In the genomic region with DNA sequence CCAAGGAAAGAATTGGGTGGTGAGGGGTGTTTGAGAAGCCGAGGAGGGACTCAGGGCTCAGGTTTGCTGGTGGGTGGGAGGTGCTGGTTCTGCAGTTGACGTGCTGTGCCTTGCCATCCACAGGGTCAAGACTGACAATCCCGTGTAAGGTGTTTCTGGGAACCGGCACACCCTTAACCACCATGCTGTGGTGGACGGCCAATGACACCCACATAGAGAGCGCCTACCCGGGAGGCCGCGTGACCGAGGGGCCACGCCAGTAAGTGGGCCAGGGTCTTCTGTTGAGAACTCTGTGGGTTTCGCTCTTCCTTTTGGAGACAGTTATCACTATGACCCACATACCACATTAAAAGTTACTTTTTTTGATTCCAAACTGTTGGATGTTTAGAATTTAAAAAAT, we compare ENCODE assay signal across 18 cellular contexts. TPM values are rescaled to one million over a fixed set of nuclear protein-coding genes. Genes with fewer than 3 reads are reported as not detected.
DNase-seq lines count a peak whose midpoint lies in the region; ATAC-seq, FAIRE-seq and TF ChIP-seq lines count a peak whose summit lies in the region.
"Had no signal": no experiment of that assay in that cellular context is flagged by ENCODE, and none has a peak within 500 bp of the region (broad histone marks: within the 10 kb centered on the region; RNA-seq: fewer than 3 reads in every experiment).

No MANE protein-coding gene starts in this region.

- no peak for TF ChIP-seq EP300 in HepG2 (IDR thresholded peaks at IDR 0.05; ENCODE audit: low read depth in 2 of 2, low read length in 2 of 2)
- no peak for TF ChIP-seq EP300 in HepG2 (CRISPR knock-in tag; IDR thresholded peaks at IDR 0.05; ENCODE audit: borderline replicate concordance)

- H3K27ac ChIP-seq in HepG2 (ENCODE audit: extremely low read length, insufficient read depth, low read length) = peak overlapping the region; percentile 51
- no peak overlapping the region for H3K27ac ChIP-seq in right lobe of liver
- peak overlapping the region; percentile 81 to 93 for H3K27ac ChIP-seq in breast epithelium
- no peak overlapping the region for H3K27ac ChIP-seq in trophoblast cell (ENCODE audit: low read depth, low read length)
- H3K27ac ChIP-seq: RWPE1, SJCRH30 had no signal

- over 99% methylated on average over 12 of the region's 12 CpGs for WGBS in HepG2 (ENCODE audit: low lambda C conversion rate)
- 93% methylated on average over 3 of the region's 12 CpGs for WGBS in right lobe of liver (ENCODE audit: insufficient coverage, low coverage, low lambda C conversion rate, missing lambda C conversion rate)
- WGBS in trophoblast cell (ENCODE audit: extremely low coverage, insufficient coverage, insufficient read length) = no CpG with 5 or more reads among the region's 12 CpGs

- H3K79me2 ChIP-seq in HepG2 (ENCODE audit: insufficient read depth, low read length) (no peaks in the 10 kb centered on the region), trophoblast cell (ENCODE audit: control insufficient read depth, insufficient read depth, low read length, poor library complexity) (no peaks in the 10 kb centered on the region)

- no peak for DNase-seq in HepG2 (ENCODE audit: low spot score)
- DNase-seq in right lobe of liver = no peak
- DNase-seq in breast epithelium (ENCODE audit: low spot score in 2 of 2) = no peak
- no peak for DNase-seq in trophoblast cell
- no peak for DNase-seq in T-cell
- no peak for DNase-seq in activated naive CD4-positive, alpha-beta T cell treated with anti-CD3 and anti-CD28 coated beads, Interleukin-2, amount 10 ng/mL, durations not matched to agents 7 days and 5 days
- no peak for DNase-seq in UCSD-AML1 (lab: John Stamatoyannopoulos, UW; ENCODE audit: unreplicated experiment)
- DNase-seq in T-helper 1 cell = no peak
- DNase-seq: CD4-positive, CD25-positive, alpha-beta regulatory T cell; NCI-H1436 treated with DMSO at 0.1 percent for 48 hours; NCI-H2227 treated with DMSO at 0.1 percent for 48 hours; NCI-H526; OCI-M1; SJCRH30 had no signal

- H3K36me3 ChIP-seq in HepG2 (replicated peaks in 1 of 2; ENCODE audit: control insufficient read depth in 1 of 2, insufficient read depth in 2 of 2, low read length in 2 of 2) (no peaks in the 10 kb centered on the region), right lobe of liver (peaks cover 0 to 2% (median 0%) of the 10 kb centered on the region in 4 donors), breast epithelium (no peaks in the 10 kb centered on the region), trophoblast cell (ENCODE audit: control insufficient read depth in 1 of 2, insufficient read depth in 2 of 2, low read length in 2 of 2) (no peaks in the 10 kb centered on the region)
- H3K36me3 ChIP-seq: SJCRH30 had no signal

- H3K4me3 Mint-ChIP-seq in T-cell = no peak overlapping the region
- H3K4me3 Mint-ChIP-seq in activated naive CD4-positive, alpha-beta T cell treated with anti-CD3 and anti-CD28 coated beads, Interleukin-2, amount 10 ng/mL, durations not matched to agents 7 days and 5 days = no peak overlapping the region
- H3K4me3 Mint-ChIP-seq: CD4-positive, CD25-positive, alpha-beta regulatory T cell had no signal

- intact Hi-C loops in HepG2 (cut with micrococcal nuclease; ENCODE audit: unreplicated experiment) (no loop called here), right lobe of liver (cut with DNase I) (loop anchor here in 1 of 2 donors (10.0 kb wide), 1 partner anchor 130 kb away; no protein-coding TSS in a partner anchor), breast epithelium (cut with DNase I; ENCODE audit: low total_unique reads) (no loop called here)

- H3K23ac ChIP-seq in trophoblast cell (ENCODE audit: low read length) = no peak overlapping the region

- H3K9ac ChIP-seq in HepG2 (ENCODE audit: insufficient read depth, low read depth, low read length) (peak overlapping the region; percentile 7; the same call in 1 of the 2 replicates), trophoblast cell (ENCODE audit: low read length) (no peak overlapping the region)

- FAIRE-seq in HepG2 (lab: Jason Lieb, UNC) = no peak
- FAIRE-seq: HTR-8/SVneo, K562 had no signal

- no peak for TF ChIP-seq RAD21 in HepG2 (CRISPR knock-in tag; IDR thresholded peaks at IDR 0.05)

- peak overlapping the region; percentile 32 for H4K91ac ChIP-seq in trophoblast cell (ENCODE audit: low read depth, low read length)

- no peaks in the 10 kb centered on the region for H3K36me3 Mint-ChIP-seq in T-cell
- no peaks in the 10 kb centered on the region for H3K36me3 Mint-ChIP-seq in activated naive CD4-positive, alpha-beta T cell treated with anti-CD3 and anti-CD28 coated beads, Interleukin-2, amount 10 ng/mL, durations not matched to agents 7 days and 5 days
- H3K36me3 Mint-ChIP-seq: CD4-positive, CD25-positive, alpha-beta regulatory T cell had no signal

- POLR2A ChIA-PET in HepG2 (lab: Yijun Ruan, JAX) = interaction anchor here (1.0 to 3.7 kb wide), 6 partner anchors 10 to 142 kb away, joined by 3 to 17 read pairs (median 6); partner anchors contain the start of gene IL1R1
- POLR2A ChIA-PET in T-cell (lab: Charles Lee) = interaction anchor here in 1 of 2 donors (0.5 kb wide), 1 partner anchor 333 kb away, joined by 3 read pairs; no protein-coding TSS in a partner anchor

- H4K8ac ChIP-seq in trophoblast cell (ENCODE audit: low read depth, low read length) = peak overlapping the region; percentile 71

- H3K9me3 ChIP-seq in HepG2 (ENCODE audit: low read length) (no peaks in the 10 kb centered on the region), right lobe of liver (no peaks in the 10 kb centered on the region), breast epithelium (no peaks in the 10 kb centered on the region), trophoblast cell (ENCODE audit: insufficient read depth, low read depth, low read length) (no peaks in the 10 kb centered on the region)
- H3K9me3 ChIP-seq: SJCRH30 had no signal

- in situ Hi-C loops in HepG2 (cut with HindIII; ENCODE audit: extremely low pct_ligation_motif_present, low pct_unique_long_range_greater_than_20kb) = loop anchor here (5.0 to 10.0 kb wide), 3 partner anchors 80 to 213 kb away; no protein-coding TSS in a partner anchor

- H3K27me3 ChIP-seq in HepG2 (ENCODE audit: control insufficient read depth in 1 of 2, insufficient read depth in 2 of 2, low read length in 2 of 2) = no peaks in the 10 kb centered on the region
- no peaks in the 10 kb centered on the region for H3K27me3 ChIP-seq in right lobe of liver
- H3K27me3 ChIP-seq in breast epithelium = no peaks in the 10 kb centered on the region
- no peaks in the 10 kb centered on the region for H3K27me3 ChIP-seq in trophoblast cell (ENCODE audit: insufficient read depth, low read length)
- H3K27me3 ChIP-seq: SJCRH30 had no signal

- H3K4me2 ChIP-seq in HepG2 (ENCODE audit: low read depth, low read length) (peak overlapping the region; percentile 31), trophoblast cell (ENCODE audit: low read length) (no peak overlapping the region)

- CTCF ChIA-PET in HepG2 (lab: Yijun Ruan, JAX; ENCODE audit: low intra/inter-chr PET ratio, low total read pairs) (no interaction called here), T-cell (lab: Charles Lee) (interaction anchor here (0.5 to 1.2 kb wide), 2 partner anchors 14 to 216 kb away, joined by 3 to 4 read pairs; no protein-coding TSS in a partner anchor)
- CTCF ChIA-PET in activated naive CD4-positive, alpha-beta T cell treated with anti-CD3 and anti-CD28 coated beads, Interleukin-2, amount 10 ng/mL, durations not matched to agents 7 days and 5 days (lab: Charles Lee) = interaction anchor here (0.6 to 4.9 kb wide), 3 partner anchors 216 to 436 kb away, joined by 3 to 24 read pairs (median 3); no protein-coding TSS in a partner anchor

- no peak overlapping the region for H2BK5ac ChIP-seq in trophoblast cell (ENCODE audit: low read depth, low read length, poor library complexity)

- TF ChIP-seq CTCF in HepG2 (CRISPR knock-in tag; IDR thresholded peaks at IDR 0.05) = no peak
- no peak for TF ChIP-seq CTCF in right lobe of liver (IDR thresholded peaks at IDR 0.05)
- no peak for TF ChIP-seq CTCF in breast epithelium (IDR thresholded peaks at IDR 0.05)

- ATAC-seq in HepG2 (no peak), right lobe of liver (no peak), T-cell (replicated peaks in 1 of 4) (no peak)
- ATAC-seq: K562 had no signal

- no peaks in the 10 kb centered on the region for H3K9me3 Mint-ChIP-seq in T-cell
- H3K9me3 Mint-ChIP-seq in activated naive CD4-positive, alpha-beta T cell treated with anti-CD3 and anti-CD28 coated beads, Interleukin-2, amount 10 ng/mL, durations not matched to agents 7 days and 5 days = no peaks in the 10 kb centered on the region
- H3K9me3 Mint-ChIP-seq: CD4-positive, CD25-positive, alpha-beta regulatory T cell had no signal

- H3K4ac ChIP-seq in trophoblast cell (ENCODE audit: low read depth, low read length) = peak overlapping the region; percentile 4

- no peaks in the 10 kb centered on the region for H4K20me1 ChIP-seq in HepG2 (ENCODE audit: insufficient read depth, low read length)

- no peak overlapping the region for H4K12ac ChIP-seq in trophoblast cell (ENCODE audit: low read depth, low read length)

- no peak for TF ChIP-seq POLR2A in HepG2 (IDR thresholded peaks at IDR 0.05; ENCODE audit: insufficient read depth in 1 of 2, low read depth in 2 of 2, low read length in 2 of 2)
- TF ChIP-seq POLR2A in right lobe of liver (IDR thresholded peaks at IDR 0.05) = no peak
- no peak for TF ChIP-seq POLR2A in breast epithelium (IDR thresholded peaks at IDR 0.05)

- H2AFZ ChIP-seq in HepG2 (ENCODE audit: low read length) = no peak overlapping the region
- H2AFZ ChIP-seq in trophoblast cell (ENCODE audit: insufficient read depth, low read length, poor library complexity) = no peak overlapping the region

- no TSS peak for BruUV-seq in HepG2 (replicated peaks; lab: Mats Ljungman, UMichigan)

- peaks cover 3 to 5% of the 10 kb centered on the region in 2 donors for H3K27me3 Mint-ChIP-seq in T-cell
- no peaks in the 10 kb centered on the region for H3K27me3 Mint-ChIP-seq in activated naive CD4-positive, alpha-beta T cell treated with anti-CD3 and anti-CD28 coated beads, Interleukin-2, amount 10 ng/mL, durations not matched to agents 7 days and 5 days
- H3K27me3 Mint-ChIP-seq: CD4-positive, CD25-positive, alpha-beta regulatory T cell had no signal

- H3K14ac ChIP-seq in trophoblast cell (ENCODE audit: low read length) = peak overlapping the region; percentile 59

- peak overlapping the region; percentile 91 for H2BK120ac ChIP-seq in trophoblast cell (ENCODE audit: insufficient read depth, low read length, poor library complexity)

- H3K4me3 ChIP-seq in HepG2 (replicated peaks in 1 of 3; ENCODE audit: insufficient read depth in 1 of 3, low read depth in 2 of 3, low read length in 3 of 3) = no peak overlapping the region
- H3K4me3 ChIP-seq in right lobe of liver = no peak overlapping the region
- no peak overlapping the region for H3K4me3 ChIP-seq in breast epithelium
- H3K4me3 ChIP-seq in trophoblast cell (ENCODE audit: low read depth, low read length) = no peak overlapping the region
- H3K4me3 ChIP-seq: K562, SJCRH30 had no signal

- peak overlapping the region; percentile 67 for H3K18ac ChIP-seq in trophoblast cell (ENCODE audit: low read length)

- peak overlapping the region; percentile 59 for H2BK12ac ChIP-seq in trophoblast cell (ENCODE audit: low read length)

- H3K4me1 ChIP-seq in HepG2 (ENCODE audit: insufficient read depth, low read length) (peaks cover 95% of the 10 kb centered on the region), right lobe of liver (peaks cover 0 to 33% (median 10%) of the 10 kb centered on the region in 4 donors), breast epithelium (peaks cover 9 to 17% of the 10 kb centered on the region in 2 donors), trophoblast cell (ENCODE audit: control insufficient read depth in 1 of 2, insufficient read depth in 2 of 2, low read length in 2 of 2) (peaks cover 7 to 10% of the 10 kb centered on the region in 2 experiments)
- H3K4me1 ChIP-seq: SJCRH30 had no signal

- peaks cover 6 to 17% (median 7%) of the 10 kb centered on the region in 3 donors for H3K4me1 Mint-ChIP-seq in T-cell
- H3K4me1 Mint-ChIP-seq in activated naive CD4-positive, alpha-beta T cell treated with anti-CD3 and anti-CD28 coated beads, Interleukin-2, amount 10 ng/mL, durations not matched to agents 7 days and 5 days = peaks cover 14% of the 10 kb centered on the region

- H3K27ac Mint-ChIP-seq in T-cell = no peak overlapping the region
- H3K27ac Mint-ChIP-seq in activated naive CD4-positive, alpha-beta T cell treated with anti-CD3 and anti-CD28 coated beads, Interleukin-2, amount 10 ng/mL, durations not matched to agents 7 days and 5 days = no peak overlapping the region
- H3K27ac Mint-ChIP-seq: CD4-positive, CD25-positive, alpha-beta regulatory T cell had no signal

- H3K79me1 ChIP-seq in trophoblast cell (ENCODE audit: low read length) = peaks cover 17% of the 10 kb centered on the region

- peak overlapping the region; percentile 60 for H2AK5ac ChIP-seq in trophoblast cell (ENCODE audit: low read length)

RNA-seq across cellular contexts. Expression of gene IL1R2, which starts 32.6 kb away (rescaled TPM):
- total RNA-seq in HepG2 (2016; rRNA removed; fragmentation: Illumina TruSeq; extraction: Trizol) (1.9 and 3.6 TPM in 2 replicates), right lobe of liver (10 to 100 TPM in 4 of 6 experiments, 1 to 10 TPM in 2; 5.5 to 22.8 (median 12.3) TPM), breast epithelium (1 to 10 TPM; 8.2 to 9.8 (median 8.2) TPM), T-cell (under 1 TPM in 3 of 5 donors, not detected in 2; 0.25 to 0.59 (median 0.44) TPM)
- 0.88 and 1.0 TPM in 2 replicates for total RNA-seq in HepG2 (2016; cell fraction: cytosol; rRNA removed; fragmentation: Illumina TruSeq; extraction: Trizol; ENCODE audit: low read depth)
- 2.6 and 4.1 TPM in 2 replicates for total RNA-seq in HepG2 (2016; cell fraction: insoluble cytoplasmic fraction; rRNA removed; fragmentation: Illumina TruSeq; extraction: Trizol)
- 0.93 and 1.1 TPM in 2 replicates for total RNA-seq in HepG2 (2016; cell fraction: membrane; rRNA removed; fragmentation: Illumina TruSeq; extraction: Trizol)
- 2.8 and 3.1 TPM in 2 replicates for total RNA-seq in HepG2 (2016; cell fraction: nucleus; rRNA removed; fragmentation: Illumina TruSeq; extraction: Trizol)
- polyA plus RNA-seq in HepG2 (2011; rRNA removed) = 4.7 and 7.3 TPM in 2 replicates
- 6.0 and 6.1 TPM in 2 replicates for polyA plus RNA-seq in HepG2 (2011; cell fraction: cytosol; rRNA removed)
- polyA plus RNA-seq in HepG2 (2011; cell fraction: nucleus; rRNA removed) = 2.0 and 2.8 TPM in 2 replicates
- 3.1 and 4.5 TPM in 2 replicates for polyA plus RNA-seq in HepG2 (2012)
- polyA plus RNA-seq in HepG2 (2016; cell fraction: cytosol; fragmentation: Illumina TruSeq; extraction: Trizol; ENCODE audit: low read depth) = 1.2 and 1.3 TPM in 2 replicates
- polyA plus RNA-seq in HepG2 (2016; cell fraction: insoluble cytoplasmic fraction; fragmentation: Illumina TruSeq; extraction: Trizol; ENCODE audit: low read depth) = 1.8 and 3.2 TPM in 2 replicates
- 0.65 and 1.0 TPM in 2 replicates for polyA plus RNA-seq in HepG2 (2016; cell fraction: membrane; fragmentation: Illumina TruSeq; extraction: Trizol; ENCODE audit: low read depth)
- 3.7 and 3.8 TPM in 2 replicates for polyA plus RNA-seq in HepG2 (2016; cell fraction: nucleus; fragmentation: Illumina TruSeq; extraction: Trizol; ENCODE audit: insufficient read depth, low read depth)
- polyA minus RNA-seq in HepG2 (2011; rRNA and poly(A)+ RNA removed; ENCODE audit: low replicate concordance) = 4.2 TPM in 1 of 2 replicates, not detected in the other
- 3.3 and 3.6 TPM in 2 replicates for polyA minus RNA-seq in HepG2 (2011; cell fraction: cytosol; rRNA and poly(A)+ RNA removed)
- 2.3 and 2.5 TPM in 2 replicates for polyA minus RNA-seq in HepG2 (2011; cell fraction: nucleus; rRNA and poly(A)+ RNA removed)
- polyA plus RNA-seq in trophoblast cell (2013) = 1.0 and 1.4 TPM in 2 replicates
- total RNA-seq: A172, K562, SJCRH30 had no signal

Comparison
In these comparisons a context has a peak if more than half of its experiments do, and no peak if none do; other contexts are left out.
1. H3K27ac ChIP-seq: peak in HepG2 (single experiment) and breast epithelium (2 of 2); none in right lobe of liver (0 of 3) and trophoblast cell (single experiment).